Comparison of ENCODE assay signal across 24 cellular contexts in the genomic region with DNA sequence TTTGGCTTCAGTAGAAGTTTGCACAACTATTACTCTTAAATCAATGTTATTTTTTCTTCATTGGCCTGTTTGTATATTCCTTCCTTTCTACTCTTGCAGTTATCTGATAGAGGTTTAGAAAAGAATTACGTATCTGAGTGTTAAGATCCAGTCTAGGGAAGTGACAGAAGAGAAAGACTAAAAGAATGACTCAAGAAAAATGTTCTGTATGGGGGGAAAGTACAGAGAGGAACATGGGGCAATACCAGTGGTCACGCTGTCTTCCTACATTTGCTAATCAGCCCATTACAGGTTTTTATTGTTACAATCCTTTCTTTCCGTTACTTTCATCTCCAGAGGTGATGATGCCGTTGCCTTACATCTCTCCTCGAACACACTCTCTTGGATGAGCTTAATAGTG. TPM values are rescaled to one million over a fixed set of nuclear protein-coding genes. Genes with fewer than 3 reads are reported as not detected.
"Had no signal": no experiment of that assay in that cellular context is flagged by ENCODE, and none has a peak within 500 bp of the region (broad histone marks: within the 10 kb centered on the region; RNA-seq: fewer than 3 reads in every experiment).

No MANE protein-coding gene starts in this region.

- H3K4me3 ChIP-seq: coronary artery, lung, spleen, tibial artery, vagina had no signal

- H3K27ac ChIP-seq: brain microvascular endothelial cell, coronary artery, foreskin keratinocyte, spleen, tibial artery, vagina, VCaP had no signal

- H3K36me3 Mint-ChIP-seq: activated naive CD4-positive, alpha-beta T cell treated with anti-CD3 and anti-CD28 coated beads, Interleukin-2, amount 10 ng/mL, durations not matched to agents 7 days and 5 days; natural killer cell treated with Interleukin-12 subunit alpha and Interleukin-12 subunit beta and Interleukin-15 and Interleukin-18, amount 100 ng/mL, for 72 hours had no signal

- H3K36me3 ChIP-seq: brain microvascular endothelial cell, spleen, tibial artery, vagina had no signal

- H3K9me3 Mint-ChIP-seq: activated naive CD4-positive, alpha-beta T cell treated with anti-CD3 and anti-CD28 coated beads, Interleukin-2, amount 10 ng/mL, durations not matched to agents 7 days and 5 days; activated naive CD8-positive, alpha-beta T cell treated with anti-CD3 and anti-CD28 coated beads, Interleukin-2, amount 50 U/mL, for 24 hours; central memory CD8-positive, alpha-beta T cell; natural killer cell treated with Interleukin-12 subunit alpha and Interleukin-12 subunit beta and Interleukin-15 and Interleukin-18, amount 100 ng/mL, for 72 hours had no signal

- H3K4me3 Mint-ChIP-seq: activated naive CD4-positive, alpha-beta T cell treated with anti-CD3 and anti-CD28 coated beads, Interleukin-2, amount 10 ng/mL, durations not matched to agents 7 days and 5 days; activated naive CD8-positive, alpha-beta T cell treated with anti-CD3 and anti-CD28 coated beads, Interleukin-2, amount 50 U/mL, for 24 hours; central memory CD8-positive, alpha-beta T cell; natural killer cell treated with Interleukin-12 subunit alpha and Interleukin-12 subunit beta and Interleukin-15 and Interleukin-18, amount 100 ng/mL, for 72 hours had no signal

- H3K27me3 Mint-ChIP-seq: activated naive CD4-positive, alpha-beta T cell treated with anti-CD3 and anti-CD28 coated beads, Interleukin-2, amount 10 ng/mL, durations not matched to agents 7 days and 5 days had no signal

- DNase-seq: activated CD4-positive, alpha-beta T cell treated with anti-CD3 and anti-CD28 coated beads for 1 hour; activated CD8-positive, alpha-beta memory T cell treated with anti-CD3 and anti-CD28 coated beads for 24 hours; activated CD8-positive, alpha-beta memory T cell treated with anti-CD3 and anti-CD28 coated beads, Interleukin-2, amount 50 U/mL, for 48 hours; activated effector memory CD4-positive, alpha-beta T cell treated with Interleukin-2 at 50 U/mL for 16 hours; activated naive CD4-positive, alpha-beta T cell treated with anti-CD3 and anti-CD28 coated beads, Interleukin-2, amount 10 ng/mL, durations not matched to agents 7 days and 5 days; activated naive CD8-positive, alpha-beta T cell treated with anti-CD3 and anti-CD28 coated beads, Interleukin-2, amount 50 U/mL, for 24 hours; activated T-cell treated with anti-CD3 and anti-CD28 coated beads, Interleukin-2, amount 50 U/mL, for 48 hours; aorta; brain microvascular endothelial cell; foreskin keratinocyte; hypothalamus; spleen; stimulated activated naive CD8-positive, alpha-beta T cell treated with anti-CD3 and anti-CD28 coated beads, Interleukin-15, Interleukin-2, amounts not matched to agents 100 U/mL and 50 U/mL, for 24 hours; substantia nigra; tibial artery had no signal

- H3K9me3 ChIP-seq: spleen, tibial artery, vagina had no signal

- H3K4me1 Mint-ChIP-seq: activated naive CD4-positive, alpha-beta T cell treated with anti-CD3 and anti-CD28 coated beads, Interleukin-2, amount 10 ng/mL, durations not matched to agents 7 days and 5 days; activated naive CD8-positive, alpha-beta T cell treated with anti-CD3 and anti-CD28 coated beads, Interleukin-2, amount 50 U/mL, for 24 hours; central memory CD8-positive, alpha-beta T cell had no signal

- ATAC-seq: activated naive CD8-positive, alpha-beta T cell treated with anti-CD3 and anti-CD28 coated beads, Interleukin-2, amount 50 U/mL, for 24 hours; foreskin keratinocyte; natural killer cell treated with Interleukin-12 subunit alpha and Interleukin-12 subunit beta and Interleukin-15 and Interleukin-18, amount 100 ng/mL, for 72 hours; stimulated activated naive CD8-positive, alpha-beta T cell treated with anti-CD3 and anti-CD28 coated beads, Interleukin-15, Interleukin-2, amounts not matched to agents 100 U/mL and 50 U/mL, for 24 hours had no signal

- H3K27ac Mint-ChIP-seq: activated naive CD4-positive, alpha-beta T cell treated with anti-CD3 and anti-CD28 coated beads, Interleukin-2, amount 10 ng/mL, durations not matched to agents 7 days and 5 days; activated naive CD8-positive, alpha-beta T cell treated with anti-CD3 and anti-CD28 coated beads, Interleukin-2, amount 50 U/mL, for 24 hours; natural killer cell treated with Interleukin-12 subunit alpha and Interleukin-12 subunit beta and Interleukin-15 and Interleukin-18, amount 100 ng/mL, for 72 hours had no signal

- H3K4me1 ChIP-seq: foreskin keratinocyte, spleen, tibial artery, vagina had no signal

- H3K27me3 ChIP-seq: brain microvascular endothelial cell, foreskin keratinocyte, spleen, tibial artery, vagina had no signal

RNA-seq across cellular contexts. Expression of a gene that starts 5.8 kb away (rescaled TPM):
- total RNA-seq: aorta; epithelial cell of proximal tubule; fibroblast of lung; foreskin keratinocyte; lung; natural killer cell treated with Interleukin-12 subunit alpha and Interleukin-12 subunit beta and Interleukin-15 and Interleukin-18, amount 100 ng/mL, for 72 hours; spleen; vagina had no signal
- polyA plus RNA-seq: aorta, fibroblast of lung, foreskin keratinocyte, keratinocyte, lung, spleen had no signal
